Comparison of ENCODE assay signal across 8 cellular contexts in the genomic region with DNA sequence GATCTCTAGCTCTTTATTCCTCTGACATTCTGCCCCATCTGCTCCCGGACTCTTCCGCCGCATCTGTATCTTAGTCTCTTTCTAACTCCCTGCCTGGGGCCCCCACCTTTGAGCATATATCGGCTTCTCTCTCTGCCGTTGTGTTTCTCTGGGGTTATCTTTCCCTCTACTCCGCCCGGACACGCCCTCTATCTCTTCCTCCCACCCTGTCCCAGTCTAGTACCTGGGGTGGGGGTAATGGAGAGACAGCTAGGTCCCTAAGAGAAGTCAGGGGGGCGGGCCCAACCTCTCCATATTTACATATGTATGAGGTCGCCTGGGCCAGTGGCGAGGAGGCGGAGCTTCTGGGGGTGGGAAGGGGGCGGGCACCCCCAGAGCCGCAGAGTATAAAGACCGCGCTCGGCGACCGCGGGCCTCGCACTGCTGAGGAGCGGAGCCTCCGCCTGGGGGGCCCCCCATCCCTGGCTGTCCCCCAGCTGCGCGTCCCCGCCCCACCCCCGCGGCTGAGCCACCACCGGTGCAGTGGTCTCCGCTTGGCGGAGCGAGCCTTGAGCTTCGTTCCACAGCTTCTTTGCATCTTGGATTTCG. TPM values are rescaled to one million over a fixed set of nuclear protein-coding genes. Genes with fewer than 3 reads are reported as not detected.
DNase-seq lines count a peak whose midpoint lies in the region; ATAC-seq and TF ChIP-seq lines count a peak whose summit lies in the region.

A gene with protein sequence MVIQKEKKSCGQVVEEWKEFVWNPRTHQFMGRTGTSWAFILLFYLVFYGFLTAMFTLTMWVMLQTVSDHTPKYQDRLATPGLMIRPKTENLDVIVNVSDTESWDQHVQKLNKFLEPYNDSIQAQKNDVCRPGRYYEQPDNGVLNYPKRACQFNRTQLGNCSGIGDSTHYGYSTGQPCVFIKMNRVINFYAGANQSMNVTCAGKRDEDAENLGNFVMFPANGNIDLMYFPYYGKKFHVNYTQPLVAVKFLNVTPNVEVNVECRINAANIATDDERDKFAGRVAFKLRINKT (plus strand): TSS at position 418 of the 588 bp plus-strand sequence. CDS start 593 bp downstream, outside the sequence.

- H3K36me3 ChIP-seq in SK-N-SH (replicated peaks in 1 of 2; ENCODE audit: control insufficient read depth in 1 of 2, insufficient read depth in 2 of 2, low read length in 1 of 2) (no peaks in the 10 kb centered on the region), heart right ventricle (peaks cover 0 to 2% (median 0%) of the 10 kb centered on the region in 9 donors), trophoblast cell (ENCODE audit: control insufficient read depth in 1 of 2, insufficient read depth in 2 of 2, low read length in 2 of 2) (peaks cover 0 to 2% of the 10 kb centered on the region in 2 experiments), thyroid gland (no peaks in the 10 kb centered on the region)

- no peak within 1 kb of the TSS for H3K18ac ChIP-seq in trophoblast cell (ENCODE audit: low read length)

- peak within 1 kb of the TSS; percentile 80 to 94 for H3K4me3 Mint-ChIP-seq in CD14-positive monocyte
- peak within 1 kb of the TSS; percentile 92 for H3K4me3 Mint-ChIP-seq in activated naive CD8-positive, alpha-beta T cell

- H3K27me3 Mint-ChIP-seq in CD14-positive monocyte (ENCODE audit: low read depth in 3 of 3), result peaks cover 44 to 66% (median 50%) of the 10 kb centered on the region in 3 donors
- peaks cover 4% of the 10 kb centered on the region for H3K27me3 Mint-ChIP-seq in activated naive CD8-positive, alpha-beta T cell

- H3K4me1 ChIP-seq in SK-N-SH (ENCODE audit: control insufficient read depth in 1 of 2, insufficient read depth in 2 of 2, low read depth in 1 of 2, low read length in 1 of 2), result peaks cover 0 to 7% of the 10 kb centered on the region in 2 experiments; a peak in 1 of 4 replicates
- peaks cover 6 to 23% (median 19%) of the 10 kb centered on the region in 9 donors for H3K4me1 ChIP-seq in heart right ventricle
- H3K4me1 ChIP-seq in trophoblast cell (ENCODE audit: control insufficient read depth in 1 of 2, insufficient read depth in 2 of 2, low read length in 2 of 2), result peaks cover 7 to 8% of the 10 kb centered on the region in 2 experiments
- H3K4me1 ChIP-seq in thyroid gland, result peaks cover 17 to 20% of the 10 kb centered on the region in 2 donors

- POLR2A ChIA-PET in SK-N-SH (lab: Yijun Ruan, JAX), result interaction anchor here (1.0 to 2.8 kb wide), 6 partner anchors 18 to 36 kb away, joined by 3 to 40 read pairs (median 4); a partner anchor contains a TSS

- peaks cover 0 to 23% (median 4%) of the 10 kb centered on the region in 7 donors for H3K9me3 Mint-ChIP-seq in CD14-positive monocyte
- H3K9me3 Mint-ChIP-seq in activated naive CD8-positive, alpha-beta T cell (ENCODE audit: low read depth), result no peaks in the 10 kb centered on the region

- no peak within 1 kb of the TSS for H3K9ac ChIP-seq in SK-N-SH
- no peak within 1 kb of the TSS for H3K9ac ChIP-seq in trophoblast cell (ENCODE audit: low read length)

- peaks cover 39% of the 10 kb centered on the region for H3K4me1 Mint-ChIP-seq in CD14-positive monocyte
- H3K4me1 Mint-ChIP-seq in activated naive CD8-positive, alpha-beta T cell (ENCODE audit: low read depth), result peaks cover 14% of the 10 kb centered on the region

- H3K9me2 ChIP-seq in SK-N-SH, result no peaks in the 10 kb centered on the region

- H3K23ac ChIP-seq in trophoblast cell (ENCODE audit: low read length), result no peak within 1 kb of the TSS

- no peak within 1 kb of the TSS for H2AK5ac ChIP-seq in trophoblast cell (ENCODE audit: low read length)

- H3F3A ChIP-seq in SK-N-SH (replicated peaks; ENCODE audit: insufficient read depth), result no peaks in the 10 kb centered on the region

- TF ChIP-seq EP300 in SK-N-SH (IDR thresholded peaks at IDR 0.05; ENCODE audit: borderline replicate concordance in 1 of 2, low read depth in 1 of 2, low read length in 1 of 2), result no peak

- no peaks in the 10 kb centered on the region for H3K9me3 ChIP-seq in SK-N-SH
- no peaks in the 10 kb centered on the region for H3K9me3 ChIP-seq in heart right ventricle
- peaks cover 16% of the 10 kb centered on the region for H3K9me3 ChIP-seq in trophoblast cell (ENCODE audit: insufficient read depth, low read depth, low read length)
- no peaks in the 10 kb centered on the region for H3K9me3 ChIP-seq in thyroid gland

- DNase-seq in CD14-positive monocyte (ENCODE audit: low spot score) (peak; percentile 68), HPDE6-E6E7 (ENCODE audit: extremely low spot score) (peak; percentile 38), SK-N-SH (peak; percentile 95), heart right ventricle (peak; percentile 68 to 76), trophoblast cell (peak in 1 of 2 donors; percentile 30), thyroid gland (peak; percentile 75 to 85)

- H2AFZ ChIP-seq in SK-N-SH (ENCODE audit: low read depth), result peak within 1 kb of the TSS; percentile 62; the same call in 1 of the 2 replicates
- H2AFZ ChIP-seq in trophoblast cell (ENCODE audit: insufficient read depth, low read length, poor library complexity), result peak within 1 kb of the TSS; percentile 35

- no peak within 1 kb of the TSS for H4K91ac ChIP-seq in trophoblast cell (ENCODE audit: low read depth, low read length)

- H2BK5ac ChIP-seq in trophoblast cell (ENCODE audit: low read depth, low read length, poor library complexity), result no peak within 1 kb of the TSS

- H4K8ac ChIP-seq in trophoblast cell (ENCODE audit: low read depth, low read length), result no peak within 1 kb of the TSS

- H3K27ac ChIP-seq in SK-N-SH (ENCODE audit: low read depth in 2 of 2, low read length in 1 of 2), result no peak within 1 kb of the TSS
- H3K27ac ChIP-seq in heart right ventricle, result peak within 1 kb of the TSS; percentile 47 to 78 (median 62)
- no peak within 1 kb of the TSS for H3K27ac ChIP-seq in trophoblast cell (ENCODE audit: low read depth, low read length)
- H3K27ac ChIP-seq in thyroid gland, result peak within 1 kb of the TSS in 2 of 3 donors; percentile 20 to 50

- peak within 1 kb of the TSS; percentile 47 to 50 for H3K4me3 ChIP-seq in SK-N-SH (ENCODE audit: low read depth in 2 of 2, low read length in 1 of 2)
- H3K4me3 ChIP-seq in heart right ventricle, result peak within 1 kb of the TSS; percentile 8 to 66 (median 58)
- peak within 1 kb of the TSS; percentile 23 for H3K4me3 ChIP-seq in trophoblast cell (ENCODE audit: low read depth, low read length)
- H3K4me3 ChIP-seq in thyroid gland (replicated peaks in 1 of 3), result peak within 1 kb of the TSS; percentile 11 to 44 (median 15)

- intact Hi-C loops in CD14-positive monocyte (cut with micrococcal nuclease) (no loop called here), heart right ventricle (cut with DNase I) (loop anchor here in 1 of 10 donors (5.0 kb wide), 1 partner anchor 37 kb away; a partner anchor contains a TSS), thyroid gland (cut with DNase I) (no loop called here)

- no peak for TF ChIP-seq CTCF in CD14-positive monocyte (IDR thresholded peaks at IDR 0.05)
- TF ChIP-seq CTCF in SK-N-SH (IDR thresholded peaks at IDR 0.05), result no peak
- TF ChIP-seq CTCF in heart right ventricle (IDR thresholded peaks at IDR 0.05), result no peak
- TF ChIP-seq CTCF in thyroid gland (IDR thresholded peaks at IDR 0.05), result no peak

- no peak within 1 kb of the TSS for H4K12ac ChIP-seq in trophoblast cell (ENCODE audit: low read depth, low read length)

- no peak within 1 kb of the TSS for H2BK12ac ChIP-seq in trophoblast cell (ENCODE audit: low read length)

- H3K79me2 ChIP-seq in SK-N-SH (ENCODE audit: insufficient read depth) (no peaks in the 10 kb centered on the region), trophoblast cell (ENCODE audit: control insufficient read depth, insufficient read depth, low read length, poor library complexity) (no peaks in the 10 kb centered on the region)

- no peak within 1 kb of the TSS for H2BK120ac ChIP-seq in trophoblast cell (ENCODE audit: insufficient read depth, low read length, poor library complexity)

- H3K27me3 ChIP-seq in SK-N-SH (ENCODE audit: insufficient read depth) (peaks cover 25% of the 10 kb centered on the region), heart right ventricle (peaks cover 5 to 50% (median 37%) of the 10 kb centered on the region in 7 donors), trophoblast cell (ENCODE audit: insufficient read depth, low read length) (peaks cover 29% of the 10 kb centered on the region), thyroid gland (no peaks in the 10 kb centered on the region)

- H4K20me1 ChIP-seq in SK-N-SH (ENCODE audit: insufficient read depth), result no peaks in the 10 kb centered on the region

- H3K79me1 ChIP-seq in trophoblast cell (ENCODE audit: low read length), result no peaks in the 10 kb centered on the region

- H3K4me2 ChIP-seq in SK-N-SH (peak within 1 kb of the TSS; percentile 82), trophoblast cell (ENCODE audit: low read length) (peak within 1 kb of the TSS; percentile 72)

- H3K27ac Mint-ChIP-seq in CD14-positive monocyte, result peak within 1 kb of the TSS in 3 of 7 donors; percentile 46 to 72 (median 50)
- H3K27ac Mint-ChIP-seq in activated naive CD8-positive, alpha-beta T cell, result no peak within 1 kb of the TSS

- peaks cover 7 to 17% of the 10 kb centered on the region in 2 donors for H3K36me3 Mint-ChIP-seq in CD14-positive monocyte
- H3K36me3 Mint-ChIP-seq in activated naive CD8-positive, alpha-beta T cell, result peaks cover 2% of the 10 kb centered on the region

- H3K14ac ChIP-seq in trophoblast cell (ENCODE audit: low read length), result no peak within 1 kb of the TSS

- TF ChIP-seq POLR2A in thyroid gland (IDR thresholded peaks at IDR 0.05), result no peak

- WGBS in SK-N-SH (ENCODE audit: low lambda C conversion rate), result 15% methylated on average over 16 of the region's 34 CpGs
- 1 to 2% methylated on average over 28 to 34 of the region's 34 CpGs for WGBS in heart right ventricle, 2 donors
- WGBS in trophoblast cell (ENCODE audit: extremely low coverage, insufficient coverage, insufficient read length), result no CpG with 5 or more reads among the region's 34 CpGs
- 3 to 4% methylated on average over 10 to 22 of the region's 34 CpGs for WGBS in thyroid gland, 2 donors

- TF ChIP-seq RAD21 in SK-N-SH (IDR thresholded peaks at IDR 0.05; ENCODE audit: low read length), result no peak

- no peak within 1 kb of the TSS for H3K4ac ChIP-seq in trophoblast cell (ENCODE audit: low read depth, low read length)

- CTCF ChIA-PET in SK-N-SH (lab: Yijun Ruan, JAX), result interaction anchor here (0.9 to 6.5 kb wide), 8 partner anchors 8 to 37 kb away, joined by 3 to 55 read pairs (median 5); a partner anchor contains a TSS

- ATAC-seq in heart right ventricle (peak; percentile 72 to 90 (median 84)), HG03469 (IDR thresholded peaks at IDR 0.05; ENCODE audit: unreplicated experiment) (no peak)

TF ChIP-seq in SK-N-SH, 30 proteins besides CTCF, POLR2A, EP300 and RAD21 (continues in another document):
- no peak for TF ChIP-seq MEF2A (IDR thresholded peaks at IDR 0.05; ENCODE audit: borderline replicate concordance, low read depth)

RNA-seq across cellular contexts. Expression of the gene that starts here (rescaled TPM):
- polyA plus RNA-seq in CD14-positive monocyte, result not detected
- polyA plus RNA-seq in SK-N-SH (2012; rRNA removed), result 0.05 and 0.08 TPM in 2 replicates
- 0.05 and 0.12 TPM in 2 replicates for polyA plus RNA-seq in SK-N-SH (2012; cell fraction: cytosol; rRNA removed)
- polyA plus RNA-seq in SK-N-SH (2012; cell fraction: nucleus; rRNA removed), result 0.09 and 0.15 TPM in 2 replicates
- total RNA-seq in heart right ventricle, result 1 to 10 TPM; 1.4 to 6.5 (median 3.9) TPM
- 1 to 10 TPM in 1 of 2 donors, under 1 TPM in 1; 0.91 to 6.2 TPM for polyA plus RNA-seq in heart right ventricle
- polyA plus RNA-seq in trophoblast cell (2013), result 0.06 and 0.11 TPM in 2 replicates
- 1 to 10 TPM in 2 of 4 donors, under 1 TPM in 2; 0.40 to 1.7 (median 0.90) TPM for total RNA-seq in thyroid gland

Comparison
In these comparisons a context has a peak if more than half of its experiments do, and no peak if none do; other contexts are left out.
1. Peak in DNase-seq in CD14-positive monocyte; RNA of the gene not detected or under 1 TPM.
2. Peak in DNase-seq, H3K4me3 ChIP-seq and H3K4me2 ChIP-seq in SK-N-SH; RNA of the gene not detected or under 1 TPM.
3. H3K27ac ChIP-seq: peak in heart right ventricle (10 of 10) and thyroid gland (2 of 3); none in SK-N-SH (0 of 2) and trophoblast cell (single experiment).
4. Peak in every context shown above with its lines, with median percentiles within 50 percentile points of each other: H3K4me3 ChIP-seq.